In genomic region chr15:28900041-28900891, GRCh38 we compare ENCODE assay signal across 1 cellular context.
TF ChIP-seq lines count a peak whose summit lies in the region.

No MANE protein-coding gene starts in this region.

TF ChIP-seq in HepG2, 621 proteins besides CTCF, POLR2A, EP300 and RAD21:
- TF ChIP-seq MTF1 (CRISPR knock-in tag; IDR thresholded peaks at IDR 0.05) (no peak), ZNF792 (CRISPR knock-in tag; IDR thresholded peaks at IDR 0.05) (no peak), ZNF333 (CRISPR knock-in tag; IDR thresholded peaks at IDR 0.05; ENCODE audit: borderline replicate concordance) (no peak), ZBTB39 (CRISPR knock-in tag; IDR thresholded peaks at IDR 0.05) (no peak), MTA3 (CRISPR knock-in tag; IDR thresholded peaks at IDR 0.05) (no peak), FOXJ3 (CRISPR knock-in tag; IDR thresholded peaks at IDR 0.05; ENCODE audit: borderline replicate concordance) (no peak), SP4 (CRISPR knock-in tag; IDR thresholded peaks at IDR 0.05) (no peak), HOXA7 (CRISPR knock-in tag; IDR thresholded peaks at IDR 0.05) (no peak), ZNF530 (CRISPR knock-in tag; IDR thresholded peaks at IDR 0.05; ENCODE audit: low read depth) (no peak)
- TF ChIP-seq, protein P1, sequence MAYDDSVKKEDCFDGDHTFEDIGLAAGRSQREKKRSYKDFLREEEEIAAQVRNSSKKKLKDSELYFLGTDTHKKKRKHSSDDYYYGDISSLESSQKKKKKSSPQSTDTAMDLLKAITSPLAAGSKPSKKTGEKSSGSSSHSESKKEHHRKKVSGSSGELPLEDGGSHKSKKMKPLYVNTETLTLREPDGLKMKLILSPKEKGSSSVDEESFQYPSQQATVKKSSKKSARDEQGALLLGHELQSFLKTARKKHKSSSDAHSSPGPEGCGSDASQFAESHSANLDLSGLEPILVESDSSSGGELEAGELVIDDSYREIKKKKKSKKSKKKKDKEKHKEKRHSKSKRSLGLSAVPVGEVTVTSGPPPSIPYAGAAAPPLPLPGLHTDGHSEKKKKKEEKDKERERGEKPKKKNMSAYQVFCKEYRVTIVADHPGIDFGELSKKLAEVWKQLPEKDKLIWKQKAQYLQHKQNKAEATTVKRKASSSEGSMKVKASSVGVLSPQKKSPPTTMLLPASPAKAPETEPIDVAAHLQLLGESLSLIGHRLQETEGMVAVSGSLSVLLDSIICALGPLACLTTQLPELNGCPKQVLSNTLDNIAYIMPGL (CRISPR knock-in tag; IDR thresholded peaks at IDR 0.05; ENCODE audit: borderline replicate concordance in 1 of 2, low read depth in 1 of 2): no peak
